Comparison of ENCODE assay signal across 18 cellular contexts in the genomic region with DNA sequence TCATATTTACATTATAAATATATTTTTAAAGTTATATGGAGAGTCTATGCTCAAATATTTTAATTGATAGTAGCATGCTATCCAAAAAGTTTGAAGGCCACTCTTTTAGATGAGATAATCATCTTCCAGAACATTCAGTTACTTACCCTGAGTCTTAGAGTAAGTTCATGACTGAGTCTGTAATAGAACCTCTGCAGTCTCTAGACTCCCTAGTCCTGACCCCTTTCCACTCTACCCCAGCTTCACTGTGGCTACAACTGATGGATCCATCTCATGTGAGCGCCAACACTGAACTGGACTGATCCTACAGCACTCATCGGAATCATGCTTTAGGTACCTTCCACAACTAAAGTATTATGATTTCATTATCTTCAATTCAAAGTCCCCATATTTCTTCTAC.
"Had no signal": no experiment of that assay in that cellular context is flagged by ENCODE, and none has a peak within 500 bp of the region (broad histone marks: within the 10 kb centered on the region; RNA-seq: fewer than 3 reads in every experiment).

No MANE protein-coding gene starts in this region.

- H3K27me3 Mint-ChIP-seq: natural killer cell treated with Interleukin-12 subunit alpha and Interleukin-12 subunit beta and Interleukin-15 and Interleukin-18, amount 100 ng/mL, for 72 hours had no signal

- H3K9me3 Mint-ChIP-seq: activated naive CD4-positive, alpha-beta T cell treated with anti-CD3 and anti-CD28 coated beads, Interleukin-2, amount 50 U/mL, for 72 hours; endodermal cell; natural killer cell treated with Interleukin-12 subunit alpha and Interleukin-12 subunit beta and Interleukin-15 and Interleukin-18, amount 100 ng/mL, for 72 hours had no signal

- H3K4me1 Mint-ChIP-seq: endodermal cell had no signal

- DNase-seq: activated CD4-positive, alpha-beta T cell treated with anti-CD3 and anti-CD28 coated beads for 1 hour; activated CD8-positive, alpha-beta memory T cell treated with anti-CD3 and anti-CD28 coated beads, Interleukin-2, amount 10 ng/mL, durations not matched to agents 7 days and 5 days; activated naive CD4-positive, alpha-beta T cell; activated T-cell treated with anti-CD3 and anti-CD28 coated beads, Interleukin-2, amount 50 U/mL, for 48 hours; heart left ventricle; left lung; posterior cingulate gyrus; right lobe of liver; stimulated activated naive CD8-positive, alpha-beta T cell treated with anti-CD3 and anti-CD28 coated beads, Interleukin-15, Interleukin-2, amounts not matched to agents 100 U/mL and 50 U/mL, for 24 hours; testis; transverse colon had no signal

- H3K27ac Mint-ChIP-seq: activated CD8-positive, alpha-beta memory T cell treated with anti-CD3 and anti-CD28 coated beads, Interleukin-2, amount 10 ng/mL, durations not matched to agents 7 days and 5 days; activated CD8-positive, alpha-beta T cell treated with anti-CD3 and anti-CD28 coated beads, Interleukin-2, amount 10 ng/mL, durations not matched to agents 7 days and 5 days; activated naive CD4-positive, alpha-beta T cell treated with anti-CD3 and anti-CD28 coated beads, Interleukin-2, amount 50 U/mL, for 72 hours; endodermal cell; natural killer cell treated with Interleukin-12 subunit alpha and Interleukin-12 subunit beta and Interleukin-15 and Interleukin-18, amount 100 ng/mL, for 72 hours had no signal

- H3K4me3 Mint-ChIP-seq: activated CD8-positive, alpha-beta memory T cell treated with anti-CD3 and anti-CD28 coated beads, Interleukin-2, amount 10 ng/mL, durations not matched to agents 7 days and 5 days; activated CD8-positive, alpha-beta T cell treated with anti-CD3 and anti-CD28 coated beads, Interleukin-2, amount 10 ng/mL, durations not matched to agents 7 days and 5 days; endodermal cell; natural killer cell treated with Interleukin-12 subunit alpha and Interleukin-12 subunit beta and Interleukin-15 and Interleukin-18, amount 100 ng/mL, for 72 hours had no signal

- H3K4me1 ChIP-seq: breast epithelium, foreskin keratinocyte, left lung, right lobe of liver, testis had no signal

- H3K27ac ChIP-seq: breast epithelium, foreskin keratinocyte, heart left ventricle, left lung, right lobe of liver, testis, transverse colon had no signal

- H3K27me3 ChIP-seq: breast epithelium, foreskin keratinocyte, heart left ventricle, left lung, right lobe of liver, testis, transverse colon had no signal

- H3K36me3 ChIP-seq: breast epithelium, left lung, right lobe of liver, transverse colon had no signal

- H3K9me3 ChIP-seq: breast epithelium, heart left ventricle, left lung, mucosa of descending colon, right lobe of liver, testis, transverse colon had no signal

- H3K4me3 ChIP-seq: breast epithelium, heart left ventricle, left lung, mucosa of descending colon, right lobe of liver, testis, transverse colon had no signal

- H3K36me3 Mint-ChIP-seq: activated CD8-positive, alpha-beta memory T cell treated with anti-CD3 and anti-CD28 coated beads, Interleukin-2, amount 10 ng/mL, durations not matched to agents 7 days and 5 days; activated naive CD4-positive, alpha-beta T cell treated with anti-CD3 and anti-CD28 coated beads, Interleukin-2, amount 50 U/mL, for 72 hours; natural killer cell treated with Interleukin-12 subunit alpha and Interleukin-12 subunit beta and Interleukin-15 and Interleukin-18, amount 100 ng/mL, for 72 hours had no signal
